In genomic region chr2:433216-433615, GRCh38 we compare ENCODE assay signal across 21 cellular contexts.
"Had no signal": no experiment of that assay in that cellular context is flagged by ENCODE, and none has a peak within 500 bp of the region (broad histone marks: within the 10 kb centered on the region; RNA-seq: fewer than 3 reads in every experiment).

No MANE protein-coding gene starts in this region.

- H3K9me3 ChIP-seq: SJSA1 had no signal

- H3K36me3 ChIP-seq: SJSA1 had no signal

- H3K27me3 Mint-ChIP-seq: IgD-negative memory B cell had no signal

- H3K9me3 Mint-ChIP-seq: IgD-negative memory B cell had no signal

- H3K4me2 ChIP-seq: KMS-11 had no signal

- DNase-seq: Kasumi-1, MM.1S, NCI-H1092 treated with DMSO at 0.1 percent for 48 hours, NCI-H1436, NCI-H187 treated with DMSO at 0.1 percent for 48 hours, NCI-H2029 treated with DMSO at 0.1 percent for 48 hours, NCI-H2227 treated with DMSO at 0.1 percent for 48 hours, NCI-H524 treated with DMSO at 0.1 percent for 48 hours, NCI-H69, NCI-H774, Right ventricle myocardium superior, RPMI8226, SIG-M5 had no signal

- H3K4me1 ChIP-seq: SJSA1 had no signal

- H3K27ac ChIP-seq: HL-60, KMS-11, SJSA1, SK-N-MC had no signal

- H3K9ac ChIP-seq: KMS-11 had no signal

- FAIRE-seq: HTR-8/SVneo, K562, RCC 7860 had no signal

- H3K4me3 ChIP-seq: K562, SJSA1, SK-N-MC had no signal

- ATAC-seq: K562 had no signal

- H3K27me3 ChIP-seq: SJSA1 had no signal
